Comparison of ENCODE assay signal across 1 cellular context in the genomic region with DNA sequence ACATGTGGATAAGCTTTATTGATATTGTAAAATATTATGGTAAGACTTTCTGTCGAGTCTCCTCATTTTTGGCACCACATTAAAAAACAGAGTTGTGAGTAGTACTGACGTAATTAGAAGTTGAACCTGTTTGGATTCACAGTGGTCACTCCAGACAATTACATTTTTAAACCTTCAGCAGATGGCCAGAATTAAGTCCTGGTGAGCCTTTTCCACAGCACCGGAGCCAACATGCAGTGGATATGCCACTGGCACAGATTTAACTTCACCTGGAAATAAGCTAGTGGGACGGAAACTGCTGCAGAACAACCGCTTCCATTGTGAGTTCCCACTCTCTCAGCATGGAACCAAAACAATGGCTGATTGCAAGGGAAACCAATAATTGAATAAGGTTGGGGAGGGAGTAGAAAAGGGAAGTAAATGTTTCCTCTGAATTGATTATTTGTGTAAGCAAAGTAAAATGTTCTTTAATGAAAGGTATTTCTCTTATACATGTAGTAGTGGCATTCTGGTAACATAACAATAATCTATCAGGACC.
TF ChIP-seq lines count a peak whose summit lies in the region.

No MANE protein-coding gene starts in this region.

TF ChIP-seq in WTC11, 78 proteins besides CTCF, POLR2A, EP300 and RAD21 (continued from another document):
- TF ChIP-seq, protein P1, sequence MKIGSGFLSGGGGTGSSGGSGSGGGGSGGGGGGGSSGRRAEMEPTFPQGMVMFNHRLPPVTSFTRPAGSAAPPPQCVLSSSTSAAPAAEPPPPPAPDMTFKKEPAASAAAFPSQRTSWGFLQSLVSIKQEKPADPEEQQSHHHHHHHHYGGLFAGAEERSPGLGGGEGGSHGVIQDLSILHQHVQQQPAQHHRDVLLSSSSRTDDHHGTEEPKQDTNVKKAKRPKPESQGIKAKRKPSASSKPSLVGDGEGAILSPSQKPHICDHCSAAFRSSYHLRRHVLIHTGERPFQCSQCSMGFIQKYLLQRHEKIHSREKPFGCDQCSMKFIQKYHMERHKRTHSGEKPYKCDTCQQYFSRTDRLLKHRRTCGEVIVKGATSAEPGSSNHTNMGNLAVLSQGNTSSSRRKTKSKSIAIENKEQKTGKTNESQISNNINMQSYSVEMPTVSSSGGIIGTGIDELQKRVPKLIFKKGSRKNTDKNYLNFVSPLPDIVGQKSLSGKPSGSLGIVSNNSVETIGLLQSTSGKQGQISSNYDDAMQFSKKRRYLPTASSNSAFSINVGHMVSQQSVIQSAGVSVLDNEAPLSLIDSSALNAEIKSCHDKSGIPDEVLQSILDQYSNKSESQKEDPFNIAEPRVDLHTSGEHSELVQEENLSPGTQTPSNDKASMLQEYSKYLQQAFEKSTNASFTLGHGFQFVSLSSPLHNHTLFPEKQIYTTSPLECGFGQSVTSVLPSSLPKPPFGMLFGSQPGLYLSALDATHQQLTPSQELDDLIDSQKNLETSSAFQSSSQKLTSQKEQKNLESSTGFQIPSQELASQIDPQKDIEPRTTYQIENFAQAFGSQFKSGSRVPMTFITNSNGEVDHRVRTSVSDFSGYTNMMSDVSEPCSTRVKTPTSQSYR (CRISPR knock-in tag; IDR thresholded peaks at IDR 0.05): no peak
- TF ChIP-seq ZNF263 (CRISPR knock-in tag; IDR thresholded peaks at IDR 0.05; ENCODE audit: low read depth): no peak
- TF ChIP-seq ZNF138 (CRISPR knock-in tag; conservative IDR thresholded peaks at IDR 0.05): no peak
